In the genomic region with DNA sequence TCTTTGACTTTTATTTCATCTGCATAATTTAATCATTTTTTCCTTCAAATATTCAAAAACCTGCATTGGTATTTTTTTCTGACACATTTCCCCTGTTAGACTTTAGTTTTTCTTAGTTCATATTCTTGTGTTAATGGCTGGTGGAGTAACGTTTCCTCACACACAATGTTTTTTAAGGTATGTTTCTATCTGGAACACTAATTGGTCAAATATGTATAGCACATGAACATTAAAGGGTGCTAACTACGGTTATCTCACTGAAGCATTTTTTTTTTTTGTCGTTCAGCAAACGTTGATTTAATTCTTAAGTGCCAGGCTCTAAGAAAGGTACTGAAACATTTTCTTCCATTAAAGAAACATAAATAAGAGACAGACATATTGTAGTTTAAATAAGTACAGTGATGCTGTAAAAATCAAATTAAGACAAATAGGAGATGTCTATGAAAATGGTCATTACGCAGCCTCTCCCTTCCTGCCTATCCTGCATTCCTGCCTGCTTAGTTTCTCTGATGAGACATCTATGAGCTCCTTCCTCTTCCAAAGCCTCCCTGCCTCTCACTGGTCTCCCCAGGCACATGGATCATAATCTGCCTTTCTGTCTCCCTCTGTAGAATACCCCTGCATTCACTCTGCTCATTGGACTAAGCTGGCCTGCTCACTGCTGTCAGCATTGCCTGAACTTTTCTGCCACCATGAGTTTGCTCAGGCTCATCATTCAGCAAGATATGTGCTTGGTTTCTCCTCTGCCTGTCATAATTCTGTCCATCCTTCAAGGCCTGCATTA, we compare ENCODE assay signal across 1 cellular context.
TF ChIP-seq lines count a peak whose summit lies in the region.

No MANE protein-coding gene starts in this region.

TF ChIP-seq in H1, 55 proteins besides CTCF, POLR2A, EP300 and RAD21:
- TF ChIP-seq TEAD4 (IDR thresholded peaks at IDR 0.05; ENCODE audit: low read depth, low read length) (no peak), KDM4A (IDR thresholded peaks at IDR 0.05; ENCODE audit: low read depth, low read length, severe bottlenecking) (no peak), JUN (IDR thresholded peaks at IDR 0.05; ENCODE audit: low read depth, low read length) (no peak), NRF1 (IDR thresholded peaks at IDR 0.05; ENCODE audit: low read depth, low read length) (no peak)
